8 cellular contexts compared by ENCODE assay signal in the genomic region with DNA sequence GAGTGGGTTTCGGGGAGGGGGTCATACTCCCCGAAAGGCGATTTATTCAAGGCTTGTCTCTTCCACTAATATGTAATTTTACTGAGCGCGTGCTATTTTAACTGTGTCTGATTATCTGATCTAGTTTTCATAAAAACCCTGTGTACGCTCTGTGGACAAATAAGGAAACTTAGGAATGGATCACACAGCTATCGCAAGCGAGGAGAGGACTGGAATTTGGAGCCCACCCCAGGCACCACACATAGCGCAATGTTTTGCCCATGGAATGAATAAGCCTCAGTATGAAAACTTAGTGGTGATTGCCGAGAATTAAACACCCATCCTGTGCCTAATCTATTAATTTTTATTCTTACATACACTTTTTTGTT. TPM values are rescaled to one million over a fixed set of nuclear protein-coding genes. Genes with fewer than 3 reads are reported as not detected.
DNase-seq lines count a peak whose midpoint lies in the region; ATAC-seq and TF ChIP-seq lines count a peak whose summit lies in the region.

No MANE protein-coding gene starts in this region.

- peak overlapping the region; percentile 91 for H3K4me2 ChIP-seq in parathyroid adenoma (ENCODE audit: low read length)

- H3K9ac ChIP-seq in parathyroid adenoma = no peak overlapping the region

- H3K4me1 Mint-ChIP-seq in T-cell = peaks cover 36 to 52% (median 36%) of the 10 kb centered on the region in 3 donors

- no peaks in the 10 kb centered on the region for H3K9me3 Mint-ChIP-seq in T-cell

- DNase-seq in T-cell (no peak), fibroblast of pulmonary artery (ENCODE audit: low read depth) (peak; percentile 54), amygdala (lab: John Stamatoyannopoulos, UW) (no peak)

- H3K27me3 ChIP-seq in ACC112 (ENCODE audit: insufficient read depth, low read length) = no peaks in the 10 kb centered on the region
- no peaks in the 10 kb centered on the region for H3K27me3 ChIP-seq in parathyroid adenoma (ENCODE audit: control insufficient read depth, insufficient read depth, low read length)

- H3K27ac Mint-ChIP-seq in T-cell = peak overlapping the region; percentile 92 to 93

- H3K4me3 ChIP-seq in ACC112 (ENCODE audit: low read depth, low read length) = peak overlapping the region; percentile 96
- H3K4me3 ChIP-seq in fibroblast of pulmonary artery (replicated peaks; ENCODE audit: low read depth, low read length) = peak overlapping the region; percentile 95
- H3K4me3 ChIP-seq in parathyroid adenoma (ENCODE audit: low read depth, low read length) = peak overlapping the region; percentile 83

- POLR2A ChIA-PET in T-cell (lab: Charles Lee) = interaction anchor here (0.5 to 2.7 kb wide), 23 partner anchors 8 to 448 kb away, joined by 3 to 65 read pairs (median 3); partner anchors contain the start of genes TRNAU1AP (in 2 of the 2), GMEB1 (in 1 of the 2), RCC1 (in 1 of the 2) and RNU11 (in 1 of the 2)

- H3K36me3 ChIP-seq in ACC112 (ENCODE audit: insufficient read depth, low read length) (peaks cover 28% of the 10 kb centered on the region), parathyroid adenoma (ENCODE audit: control insufficient read depth, insufficient read depth, low read length) (no peaks in the 10 kb centered on the region)

- H3K27me3 Mint-ChIP-seq in T-cell = no peaks in the 10 kb centered on the region

- ATAC-seq in GM19395 (IDR thresholded peaks at IDR 0.05; ENCODE audit: unreplicated experiment) (peak; percentile 10), T-cell (replicated peaks in 1 of 4) (peak in 1 of 4 experiments; percentile 1), GM21447 (IDR thresholded peaks at IDR 0.05; ENCODE audit: unreplicated experiment) (no peak), GM21825 (IDR thresholded peaks at IDR 0.05; ENCODE audit: unreplicated experiment) (no peak)

- peak overlapping the region; percentile 53 for H3K27ac ChIP-seq in ACC112 (ENCODE audit: low read depth, low read length)
- H3K27ac ChIP-seq in parathyroid adenoma = peak overlapping the region; percentile 69

- CTCF ChIA-PET in T-cell (lab: Charles Lee) = interaction anchor here in 1 of 2 donors (0.7 to 2.7 kb wide), 7 partner anchors 31 to 809 kb away, joined by 3 to 22 read pairs (median 5); partner anchors contain the start of genes MED18, STX12, TAF12 and YTHDF2

- no peaks in the 10 kb centered on the region for H3K9me3 ChIP-seq in parathyroid adenoma (ENCODE audit: control insufficient read depth, low read length)

- H3K4me1 ChIP-seq in ACC112 (ENCODE audit: control insufficient read depth, insufficient read depth, low read length, unreplicated experiment) (peaks cover 6% of the 10 kb centered on the region), parathyroid adenoma (no peaks in the 10 kb centered on the region)

- TF ChIP-seq CTCF in fibroblast of pulmonary artery (IDR thresholded peaks at IDR 0.05; ENCODE audit: low read length, missing control alignments) (no peak), parathyroid adenoma (IDR thresholded peaks at IDR 0.05) (no peak)

- H3K36me3 Mint-ChIP-seq in T-cell = peaks cover 30% of the 10 kb centered on the region

- H3K79me2 ChIP-seq in ACC112 (ENCODE audit: control insufficient read depth, insufficient read depth, low read length, unreplicated experiment) = peaks cover 28% of the 10 kb centered on the region
- no peaks in the 10 kb centered on the region for H3K79me2 ChIP-seq in parathyroid adenoma

- peak overlapping the region; percentile 89 to 97 (median 92) for H3K4me3 Mint-ChIP-seq in T-cell

- H2AFZ ChIP-seq in ACC112 (ENCODE audit: low read length, unreplicated experiment) (peak overlapping the region; percentile 89), parathyroid adenoma (peak overlapping the region; percentile 94)

RNA-seq across cellular contexts. Expression of gene RAB42, which starts 9.8 kb away (rescaled TPM):
- not detected for total RNA-seq in T-cell

RNA-seq across cellular contexts. Expression of gene TRNAU1AP, which starts 29.3 kb away (rescaled TPM):
- 10 to 100 TPM; 28.6 to 47.6 (median 41.3) TPM for total RNA-seq in T-cell
